Comparison of ENCODE assay signal across 8 cellular contexts in genomic region chr6:163457637-163458561, GRCh38. TPM values are rescaled to one million over a fixed set of nuclear protein-coding genes. Genes with fewer than 3 reads are reported as not detected.
DNase-seq lines count a peak whose midpoint lies in the region; FAIRE-seq and TF ChIP-seq lines count a peak whose summit lies in the region.

No MANE protein-coding gene starts in this region.

- no peak for FAIRE-seq in H54 (lab: Jason Lieb, UNC)

- H3K4me1 Mint-ChIP-seq in activated naive CD8-positive, alpha-beta T cell (ENCODE audit: low read depth): peaks cover 58% of the 10 kb centered on the region

- peak overlapping the region; percentile 52 for H3K27ac Mint-ChIP-seq in activated naive CD8-positive, alpha-beta T cell

- H3K4me3 ChIP-seq in BE2C (ENCODE audit: low read depth, low read length): no peak overlapping the region

- no peaks in the 10 kb centered on the region for H3K9me3 Mint-ChIP-seq in activated naive CD8-positive, alpha-beta T cell (ENCODE audit: low read depth)

- TF ChIP-seq POLR2A in H54 (IDR thresholded peaks at IDR 0.05; ENCODE audit: low read depth, low read length): no peak

- peak overlapping the region; percentile 38 for H3K4me3 Mint-ChIP-seq in activated naive CD8-positive, alpha-beta T cell

- peaks cover 2% of the 10 kb centered on the region for H3K36me3 Mint-ChIP-seq in activated naive CD8-positive, alpha-beta T cell

- H3K27me3 Mint-ChIP-seq in activated naive CD8-positive, alpha-beta T cell: no peaks in the 10 kb centered on the region

- H3K4me1 ChIP-seq in BE2C: no peaks in the 10 kb centered on the region

- TF ChIP-seq CTCF in BE2C (IDR thresholded peaks at IDR 0.05; ENCODE audit: low read depth, low read length): no peak

- no peaks in the 10 kb centered on the region for H3K27me3 ChIP-seq in BE2C

- H3K36me3 ChIP-seq in BE2C: peaks cover 6% of the 10 kb centered on the region

- intact Hi-C loops in head of caudate nucleus (cut with DNase I): no loop called here

- DNase-seq in AG08395 (ENCODE audit: low spot score) (peak; percentile 89), H54 (ENCODE audit: insufficient read length, low spot score) (peak; percentile 5), iris pigment epithelial cell (ENCODE audit: low read depth) (peak; percentile 98), COLO668 (lab: John Stamatoyannopoulos, UW; ENCODE audit: unreplicated experiment) (no peak), BE2C (no peak), head of caudate nucleus (no peak)
- no peak for DNase-seq in activated effector memory CD4-positive, alpha-beta T cell treated with Interleukin-2 at 50 U/mL for 16 hours

- no peaks in the 10 kb centered on the region for H3K9me3 ChIP-seq in BE2C

RNA-seq across cellular contexts. Expression of gene QKI, which starts 43.4 kb away (rescaled TPM):
- 42.1 TPM for polyA plus RNA-seq in BE2C (2012; ENCODE audit: insufficient read depth, insufficient read length, low read depth)

Comparison
In these comparisons a context has a peak if more than half of its experiments do, and no peak if none do; other contexts are left out.
1. DNase-seq: peak in AG08395 (single experiment), H54 (single experiment) and iris pigment epithelial cell (single experiment); none in COLO668 (single experiment), BE2C (single experiment), activated effector memory CD4-positive, alpha-beta T cell treated with Interleukin-2 at 50 U/mL for 16 hours (single experiment) and head of caudate nucleus (0 of 42).